Comparison of ENCODE assay signal across 13 cellular contexts in the genomic region with DNA sequence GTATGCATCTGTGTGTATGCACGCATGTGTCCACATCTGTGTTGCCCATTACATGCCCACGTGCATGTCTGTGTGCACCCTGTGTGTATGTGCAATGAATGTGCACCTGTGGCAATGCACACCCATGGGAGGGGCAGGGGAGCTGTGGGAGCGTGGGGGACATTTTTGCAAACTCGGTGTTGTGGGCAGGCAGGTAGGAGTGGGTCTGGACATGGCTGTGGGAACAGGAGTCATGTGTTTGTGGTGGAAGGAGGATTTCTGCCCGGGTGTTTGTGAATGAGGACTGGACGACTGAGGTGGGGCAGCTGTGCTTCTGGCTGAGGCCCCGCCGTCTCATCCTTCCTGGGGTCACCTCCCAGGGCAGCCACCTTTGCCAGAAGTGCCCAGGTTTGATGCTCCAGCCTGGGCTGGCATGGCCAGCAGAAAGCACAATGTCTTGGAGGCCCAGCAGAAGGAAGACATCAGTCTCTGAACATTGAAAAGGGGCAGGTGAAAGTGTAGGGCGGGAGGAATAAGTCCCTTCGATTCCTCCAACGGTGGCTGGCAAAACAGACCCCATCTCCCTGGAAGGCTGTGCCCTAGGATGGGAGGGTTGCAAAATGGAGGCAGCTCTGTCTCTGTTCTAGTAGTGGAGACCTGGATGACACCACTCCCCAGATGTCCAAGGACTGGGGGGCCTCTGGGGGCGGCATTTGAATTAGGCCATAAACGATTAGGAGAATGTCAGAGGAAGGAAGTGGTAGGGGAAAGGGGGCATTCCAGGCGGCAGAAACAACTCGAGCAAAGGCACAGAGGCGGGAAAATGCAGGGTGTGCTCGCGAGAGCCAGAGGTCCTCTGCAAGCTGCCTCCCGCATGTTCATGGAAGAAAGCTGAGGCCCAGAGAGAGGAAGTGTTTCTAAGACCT. TPM values are rescaled to one million over a fixed set of nuclear protein-coding genes. Genes with fewer than 3 reads are reported as not detected.
DNase-seq lines count a peak whose midpoint lies in the region; ATAC-seq and TF ChIP-seq lines count a peak whose summit lies in the region.
"Had no signal": no experiment of that assay in that cellular context is flagged by ENCODE, and none has a peak within 500 bp of the region (broad histone marks: within the 10 kb centered on the region; RNA-seq: fewer than 3 reads in every experiment).

No MANE protein-coding gene starts in this region.

- WGBS in thymus = 50% methylated on average over 19 of the region's 19 CpGs

- H3K9me3 ChIP-seq in iPS-18a (ENCODE audit: control insufficient read depth, low read depth, low read length) (no peaks in the 10 kb centered on the region), thymus (ENCODE audit: control insufficient read depth) (no peaks in the 10 kb centered on the region)

- no peak overlapping the region for H3K4me3 Mint-ChIP-seq in WTC11

- CTCF ChIA-PET in WTC11 (lab: Charles Lee) = interaction anchor here (1.0 to 2.6 kb wide), 4 partner anchors 10 to 134 kb away, joined by 3 to 13 read pairs (median 4); a partner anchor contains a TSS

- H3K4me3 ChIP-seq in iPS-18a (ENCODE audit: low read length) = no peak overlapping the region
- H3K4me3 ChIP-seq in thymus (ENCODE audit: low read length) = peak overlapping the region; percentile 59

- no peaks in the 10 kb centered on the region for H3K27me3 ChIP-seq in iPS-18a (ENCODE audit: control insufficient read depth, insufficient read depth, low read length)
- H3K27me3 ChIP-seq in thymus (ENCODE audit: control insufficient read depth, insufficient read depth) = no peaks in the 10 kb centered on the region

- H3K27me3 Mint-ChIP-seq in WTC11 (ENCODE audit: low read depth) = no peaks in the 10 kb centered on the region; the same call in none of the 2 replicates

- TF ChIP-seq CTCF in WTC11 (IDR thresholded peaks at IDR 0.05) (no peak), GM20000 (IDR thresholded peaks at IDR 0.05; ENCODE audit: extremely low read depth, missing control alignments) (no peak)

- peaks cover 30% of the 10 kb centered on the region for H3K4me1 ChIP-seq in iPS-18a (ENCODE audit: control insufficient read depth, low read depth, low read length)
- H3K4me1 ChIP-seq in thymus (ENCODE audit: control insufficient read depth, insufficient read depth, low read length) = peaks cover 70% of the 10 kb centered on the region

- POLR2A ChIA-PET in WTC11 (lab: Charles Lee) = interaction anchor here (0.8 to 2.0 kb wide), 5 partner anchors 10 to 47 kb away, joined by 3 to 8 read pairs (median 3); no protein-coding TSS in a partner anchor

- H3K9me3 Mint-ChIP-seq in WTC11 = no peaks in the 10 kb centered on the region

- no peaks in the 10 kb centered on the region for H3K36me3 ChIP-seq in iPS-18a (ENCODE audit: control insufficient read depth, low read depth, low read length)
- H3K36me3 ChIP-seq in thymus (ENCODE audit: control insufficient read depth, insufficient read depth) = peaks cover 6% of the 10 kb centered on the region

- peak; percentile 54 for DNase-seq in activated effector memory CD4-positive, alpha-beta T cell treated with anti-CD3 and anti-CD28 coated beads, Interleukin-2, amount 50 U/mL, for 16 hours
- no peak for DNase-seq in activated effector memory CD4-positive, alpha-beta T cell treated with Interleukin-2 at 50 U/mL for 16 hours
- no peak for DNase-seq in WTC11 (ENCODE audit: low spot score)
- DNase-seq in GM19240 (ENCODE audit: insufficient read length, low spot score) = no peak
- no peak for DNase-seq in GM20000 (ENCODE audit: low spot score)
- DNase-seq in DMS53 (lab: John Stamatoyannopoulos, UW) = no peak
- DNase-seq: activated CD4-positive, alpha-beta T cell treated with anti-CD3 and anti-CD28 coated beads for 4 hours; hypothalamus; NCI-H1105 had no signal

- no peaks in the 10 kb centered on the region for H3K36me3 Mint-ChIP-seq in WTC11

- H3K9ac ChIP-seq in iPS-18a (ENCODE audit: low read length) = peak overlapping the region; percentile 24

- peaks cover 53% of the 10 kb centered on the region for H3K4me1 Mint-ChIP-seq in WTC11

- peak; percentile 3; the same call in 1 of the 2 replicates for ATAC-seq in WTC11
- ATAC-seq: Panc1 had no signal

- H3K27ac Mint-ChIP-seq in WTC11 = peak overlapping the region; percentile 55

- peak overlapping the region; percentile 17 for H3K27ac ChIP-seq in iPS-18a (ENCODE audit: low read length)
- peak overlapping the region; percentile 85 for H3K27ac ChIP-seq in thymus (ENCODE audit: low read depth)

TF ChIP-seq in WTC11, 78 proteins besides CTCF, POLR2A, EP300 and RAD21:
- TF ChIP-seq, protein P1, sequence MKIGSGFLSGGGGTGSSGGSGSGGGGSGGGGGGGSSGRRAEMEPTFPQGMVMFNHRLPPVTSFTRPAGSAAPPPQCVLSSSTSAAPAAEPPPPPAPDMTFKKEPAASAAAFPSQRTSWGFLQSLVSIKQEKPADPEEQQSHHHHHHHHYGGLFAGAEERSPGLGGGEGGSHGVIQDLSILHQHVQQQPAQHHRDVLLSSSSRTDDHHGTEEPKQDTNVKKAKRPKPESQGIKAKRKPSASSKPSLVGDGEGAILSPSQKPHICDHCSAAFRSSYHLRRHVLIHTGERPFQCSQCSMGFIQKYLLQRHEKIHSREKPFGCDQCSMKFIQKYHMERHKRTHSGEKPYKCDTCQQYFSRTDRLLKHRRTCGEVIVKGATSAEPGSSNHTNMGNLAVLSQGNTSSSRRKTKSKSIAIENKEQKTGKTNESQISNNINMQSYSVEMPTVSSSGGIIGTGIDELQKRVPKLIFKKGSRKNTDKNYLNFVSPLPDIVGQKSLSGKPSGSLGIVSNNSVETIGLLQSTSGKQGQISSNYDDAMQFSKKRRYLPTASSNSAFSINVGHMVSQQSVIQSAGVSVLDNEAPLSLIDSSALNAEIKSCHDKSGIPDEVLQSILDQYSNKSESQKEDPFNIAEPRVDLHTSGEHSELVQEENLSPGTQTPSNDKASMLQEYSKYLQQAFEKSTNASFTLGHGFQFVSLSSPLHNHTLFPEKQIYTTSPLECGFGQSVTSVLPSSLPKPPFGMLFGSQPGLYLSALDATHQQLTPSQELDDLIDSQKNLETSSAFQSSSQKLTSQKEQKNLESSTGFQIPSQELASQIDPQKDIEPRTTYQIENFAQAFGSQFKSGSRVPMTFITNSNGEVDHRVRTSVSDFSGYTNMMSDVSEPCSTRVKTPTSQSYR (CRISPR knock-in tag; IDR thresholded peaks at IDR 0.05) = no peak
- TF ChIP-seq, protein P2, sequence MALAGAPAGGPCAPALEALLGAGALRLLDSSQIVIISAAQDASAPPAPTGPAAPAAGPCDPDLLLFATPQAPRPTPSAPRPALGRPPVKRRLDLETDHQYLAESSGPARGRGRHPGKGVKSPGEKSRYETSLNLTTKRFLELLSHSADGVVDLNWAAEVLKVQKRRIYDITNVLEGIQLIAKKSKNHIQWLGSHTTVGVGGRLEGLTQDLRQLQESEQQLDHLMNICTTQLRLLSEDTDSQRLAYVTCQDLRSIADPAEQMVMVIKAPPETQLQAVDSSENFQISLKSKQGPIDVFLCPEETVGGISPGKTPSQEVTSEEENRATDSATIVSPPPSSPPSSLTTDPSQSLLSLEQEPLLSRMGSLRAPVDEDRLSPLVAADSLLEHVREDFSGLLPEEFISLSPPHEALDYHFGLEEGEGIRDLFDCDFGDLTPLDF (CRISPR knock-in tag; IDR thresholded peaks at IDR 0.05) = no peak
- TF ChIP-seq NFATC4 (CRISPR knock-in tag; IDR thresholded peaks at IDR 0.05) (no peak), FOXK1 (CRISPR knock-in tag; IDR thresholded peaks at IDR 0.05) (no peak), ZNF138 (CRISPR knock-in tag; conservative IDR thresholded peaks at IDR 0.05) (no peak), ZNF263 (CRISPR knock-in tag; IDR thresholded peaks at IDR 0.05; ENCODE audit: low read depth) (no peak), CREB1 (CRISPR knock-in tag; IDR thresholded peaks at IDR 0.05) (no peak), ETV6 (CRISPR knock-in tag; IDR thresholded peaks at IDR 0.05) (0 out of 2 replicates have a peak, but pooled peaks have one; percentile 21), NR3C1 (CRISPR knock-in tag; conservative IDR thresholded peaks at IDR 0.05; ENCODE audit: low read depth) (no peak), SMAD4 (CRISPR knock-in tag; IDR thresholded peaks at IDR 0.05) (no peak)
- TF ChIP-seq, protein P3, sequence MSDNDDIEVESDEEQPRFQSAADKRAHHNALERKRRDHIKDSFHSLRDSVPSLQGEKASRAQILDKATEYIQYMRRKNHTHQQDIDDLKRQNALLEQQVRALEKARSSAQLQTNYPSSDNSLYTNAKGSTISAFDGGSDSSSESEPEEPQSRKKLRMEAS (CRISPR knock-in tag; IDR thresholded peaks at IDR 0.05) = peak; percentile 80; the same call in 1 of the 2 replicates

RNA-seq across cellular contexts. Expression of a gene that starts 19.1 kb away (rescaled TPM):
- total RNA-seq in WTC11 (2021) = 1.0 to 2.0 TPM (median 1.4 TPM) in 3 replicates
- 26.6 TPM for polyA plus RNA-seq in thymus

RNA-seq across cellular contexts. Expression of a gene that starts 29.0 kb away (rescaled TPM):
- total RNA-seq in WTC11 (2021) = 27.0 to 29.4 TPM (median 27.2 TPM) in 3 replicates
- polyA plus RNA-seq in thymus = 338 TPM

RNA-seq across cellular contexts. Expression of a gene that starts 58.7 kb away (rescaled TPM):
- 2.8 to 6.2 TPM (median 3.4 TPM) in 3 replicates for total RNA-seq in WTC11 (2021)
- 0.09 TPM for polyA plus RNA-seq in thymus
- polyA plus RNA-seq: AG04450 had no signal
